Comparison of ENCODE assay signal across 9 cellular contexts in genomic region chr11:68269414-68270081, GRCh38. TPM values are rescaled to one million over a fixed set of nuclear protein-coding genes. Genes with fewer than 3 reads are reported as not detected.
DNase-seq lines count a peak whose midpoint lies in the region; ATAC-seq and TF ChIP-seq lines count a peak whose summit lies in the region.
"Had no signal": no experiment of that assay in that cellular context is flagged by ENCODE, and none has a peak within 500 bp of the region (broad histone marks: within the 10 kb centered on the region; RNA-seq: fewer than 3 reads in every experiment).

No MANE protein-coding gene starts in this region.

- peaks cover 0 to 4% (median 1%) of the 10 kb centered on the region in 3 donors for H3K9me3 Mint-ChIP-seq in IgD-negative memory B cell
- no peaks in the 10 kb centered on the region for H3K9me3 Mint-ChIP-seq in chondrocyte (ENCODE audit: low read depth)
- H3K9me3 Mint-ChIP-seq in natural killer cell, result no peaks in the 10 kb centered on the region

- H3K36me3 Mint-ChIP-seq in IgD-negative memory B cell (peaks cover 6% of the 10 kb centered on the region), chondrocyte (ENCODE audit: low read depth) (peaks cover 14% of the 10 kb centered on the region), natural killer cell (no peaks in the 10 kb centered on the region)

- no peak for TF ChIP-seq CTCF in AG09319 (IDR thresholded peaks at IDR 0.05; ENCODE audit: low read depth, low read length)
- TF ChIP-seq CTCF in chondrocyte (IDR thresholded peaks at IDR 0.05), result no peak
- TF ChIP-seq CTCF in natural killer cell (IDR thresholded peaks at IDR 0.05), result no peak

- H3K27me3 Mint-ChIP-seq in IgD-negative memory B cell (peaks cover 2% of the 10 kb centered on the region), chondrocyte (ENCODE audit: low read depth) (no peaks in the 10 kb centered on the region), natural killer cell (ENCODE audit: low read depth in 2 of 2) (no peaks in the 10 kb centered on the region)

- DNase-seq in AG09319 (ENCODE audit: extremely low read depth, low read depth) (peak; percentile 27), chondrocyte (ENCODE audit: low spot score) (no peak), natural killer cell (no peak), NCI-H2029 (lab: John Stamatoyannopoulos, UW) (no peak), midbrain (lab: John Stamatoyannopoulos, UW) (no peak), NCI-H524 (lab: John Stamatoyannopoulos, UW) (no peak)
- DNase-seq: activated T-cell treated with anti-CD3 and anti-CD28 coated beads, Interleukin-2, amount 50 U/mL, for 1 hour had no signal

- H3K4me3 Mint-ChIP-seq in IgD-negative memory B cell (peak overlapping the region in 3 of 4 donors; percentile 49 to 93 (median 80)), chondrocyte (ENCODE audit: unreplicated experiment) (peak overlapping the region; percentile 94), natural killer cell (peak overlapping the region; percentile 68)

- H3K4me1 Mint-ChIP-seq in IgD-negative memory B cell, result peaks cover 47 to 65% (median 49%) of the 10 kb centered on the region in 3 donors
- peaks cover 41% of the 10 kb centered on the region for H3K4me1 Mint-ChIP-seq in chondrocyte (ENCODE audit: low read depth)
- peaks cover 31 to 48% of the 10 kb centered on the region in 2 donors for H3K4me1 Mint-ChIP-seq in natural killer cell

- intact Hi-C loops in natural killer cell (cut with micrococcal nuclease), result no loop called here

- H3K27ac Mint-ChIP-seq in IgD-negative memory B cell (peak overlapping the region; percentile 43 to 88 (median 51)), chondrocyte (ENCODE audit: unreplicated experiment) (peak overlapping the region; percentile 99), natural killer cell (peak overlapping the region in 1 of 2 donors; percentile 96)

- ATAC-seq in natural killer cell, result no peak
- ATAC-seq in GM21381 (IDR thresholded peaks at IDR 0.05; ENCODE audit: unreplicated experiment), result no peak

RNA-seq across cellular contexts. Expression of gene C11orf24, which starts 2.2 kb away (rescaled TPM):
- polyA plus RNA-seq in IgD-negative memory B cell, result 40.5 TPM
- total RNA-seq in chondrocyte, result 104 to 110 TPM (median 107 TPM) in 3 replicates
- 10 to 100 TPM; 15.6 to 26.1 (median 17.7) TPM for total RNA-seq in natural killer cell

RNA-seq across cellular contexts. Expression of gene LRP5, which starts 42.8 kb away (rescaled TPM):
- polyA plus RNA-seq in IgD-negative memory B cell, result 1.0 TPM
- total RNA-seq in chondrocyte (38.7 to 61.0 TPM (median 47.2 TPM) in 3 replicates), natural killer cell (1 to 10 TPM in 1 of 3 donors, under 1 TPM in 2; 0.36 to 1.3 (median 0.89) TPM)

RNA-seq across cellular contexts. Expression of gene KMT5B, which starts 56.5 kb away (rescaled TPM):
- 40.2 TPM for polyA plus RNA-seq in IgD-negative memory B cell
- 40.8 to 44.4 TPM (median 41.2 TPM) in 3 replicates for total RNA-seq in chondrocyte
- 10 to 100 TPM; 45.0 to 60.1 (median 55.6) TPM for total RNA-seq in natural killer cell

Comparison
In these comparisons a context has a peak if more than half of its experiments do, and no peak if none do; other contexts are left out.
1. RNA of gene LRP5, which starts 42.8 kb away (total RNA-seq): 38.7 to 61.0 TPM in chondrocyte; 0.36 to 1.3 TPM in natural killer cell; every median in the first group is over 10 times any median in the second.
2. Peak in every context shown above with its lines, with median percentiles within 50 percentile points of each other: H3K4me3 Mint-ChIP-seq.